Comparison of ENCODE assay signal across 8 cellular contexts in genomic region chr1:2133879-2134215, GRCh38.
DNase-seq lines count a peak whose midpoint lies in the region; ATAC-seq and TF ChIP-seq lines count a peak whose summit lies in the region.

No MANE protein-coding gene starts in this region.

- no peak for DNase-seq in GM06990 (ENCODE audit: extremely low read depth, insufficient read length)
- DNase-seq in adipocyte (ENCODE audit: low read depth) = no peak
- DNase-seq in hepatocyte (ENCODE audit: low spot score) = no peak
- no peak for DNase-seq in skeletal muscle cell (ENCODE audit: low read depth)
- DNase-seq in NCI-H2107 treated with DMSO at 0.1 percent for 48 hours (lab: John Stamatoyannopoulos, UW; ENCODE audit: unreplicated experiment) = no peak
- no peak for DNase-seq in NCI-H226

- no peak overlapping the region for H2AFZ ChIP-seq in hepatocyte

- H3K36me3 ChIP-seq in GM06990 (ENCODE audit: control insufficient read depth, insufficient read depth, low read length) = no peaks in the 10 kb centered on the region
- no peaks in the 10 kb centered on the region for H3K36me3 ChIP-seq in adipocyte (ENCODE audit: control insufficient read depth, insufficient read depth, low read length, severe bottlenecking)
- H3K36me3 ChIP-seq in hepatocyte (replicated peaks; ENCODE audit: insufficient read depth, low read depth) = no peaks in the 10 kb centered on the region

- peak overlapping the region; percentile 100 for H3K27ac ChIP-seq in hepatocyte

- TF ChIP-seq CTCF in GM06990 (IDR thresholded peaks at IDR 0.05; ENCODE audit: insufficient read depth, low read length, poor library complexity, severe bottlenecking) (no peak), hepatocyte (IDR thresholded peaks at IDR 0.05; ENCODE audit: poor library complexity) (no peak)

- ATAC-seq in HG03442 (IDR thresholded peaks at IDR 0.05; ENCODE audit: unreplicated experiment) (no peak), HG02623 (IDR thresholded peaks at IDR 0.05; ENCODE audit: unreplicated experiment) (no peak)

- peak overlapping the region; percentile 81 for H3K4me2 ChIP-seq in hepatocyte

- H3K27me3 ChIP-seq in GM06990 (replicated peaks; ENCODE audit: control insufficient read depth, insufficient read depth, low read length) = no peaks in the 10 kb centered on the region; the same call in 1 of the 2 replicates
- H3K27me3 ChIP-seq in adipocyte (replicated peaks; ENCODE audit: control insufficient read depth, insufficient read depth, low read length) = no peaks in the 10 kb centered on the region
- no peaks in the 10 kb centered on the region for H3K27me3 ChIP-seq in hepatocyte

- 84% methylated on average over 15 of the region's 17 CpGs for WGBS in hepatocyte (ENCODE audit: low lambda C conversion rate, missing lambda C conversion rate)

- no peaks in the 10 kb centered on the region for H3K9me2 ChIP-seq in hepatocyte (replicated peaks; ENCODE audit: insufficient read depth)

- no peaks in the 10 kb centered on the region for H4K20me1 ChIP-seq in hepatocyte (ENCODE audit: insufficient read depth, poor library complexity, severe bottlenecking)

- peak overlapping the region; percentile 83 for H3K9ac ChIP-seq in adipocyte (ENCODE audit: low read length)

- H3K9me3 ChIP-seq in adipocyte (ENCODE audit: control insufficient read depth, low read length) (no peaks in the 10 kb centered on the region), hepatocyte (ENCODE audit: low read depth) (no peaks in the 10 kb centered on the region)

- H3K4me1 ChIP-seq in adipocyte (ENCODE audit: control insufficient read depth, insufficient read depth, low read length) (peaks cover 30% of the 10 kb centered on the region), hepatocyte (ENCODE audit: insufficient read depth) (peaks cover 57% of the 10 kb centered on the region)

- H3K79me2 ChIP-seq in hepatocyte = peaks cover 19% of the 10 kb centered on the region

- H3K4me3 ChIP-seq in GM06990 (replicated peaks; ENCODE audit: low read depth, low read length) (peak overlapping the region; percentile 33), adipocyte (ENCODE audit: low read length) (peak overlapping the region; percentile 76), hepatocyte (no peak overlapping the region), skeletal muscle cell (ENCODE audit: low read depth, low read length) (peak overlapping the region; percentile 50)
